In genomic region chr4:82886145-82886942, GRCh38 we compare ENCODE assay signal across 1 cellular context.
A peak's percentile ranks its signal among the peaks of the same experiment; 100 is the strongest.
TF ChIP-seq lines count a peak whose summit lies in the region.

No MANE protein-coding gene starts in this region.

TF ChIP-seq in liver, 16 proteins besides CTCF, POLR2A, EP300 and RAD21 (continued from another document):
- TF ChIP-seq HNF4G (IDR thresholded peaks at IDR 0.05), result peak; percentile 29
- TF ChIP-seq GABPA (IDR thresholded peaks at IDR 0.05 in 1 of 2, conservative IDR thresholded peaks at IDR 0.05 in 1 of 2), result peak in 1 of 2 donors; percentile 3
- no peak for TF ChIP-seq EGR1 (IDR thresholded peaks at IDR 0.05; ENCODE audit: low read depth in 2 of 2)
- no peak for TF ChIP-seq FOXA2 (IDR thresholded peaks at IDR 0.05)
- TF ChIP-seq SP1 (IDR thresholded peaks at IDR 0.05), result peak; percentile 76
- TF ChIP-seq, protein P1, sequence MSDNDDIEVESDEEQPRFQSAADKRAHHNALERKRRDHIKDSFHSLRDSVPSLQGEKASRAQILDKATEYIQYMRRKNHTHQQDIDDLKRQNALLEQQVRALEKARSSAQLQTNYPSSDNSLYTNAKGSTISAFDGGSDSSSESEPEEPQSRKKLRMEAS (IDR thresholded peaks at IDR 0.05), result peak; percentile 46
- no peak for TF ChIP-seq FOXA1 (IDR thresholded peaks at IDR 0.05)
